ENCODE assay signal across 29 cellular contexts in the genomic region with DNA sequence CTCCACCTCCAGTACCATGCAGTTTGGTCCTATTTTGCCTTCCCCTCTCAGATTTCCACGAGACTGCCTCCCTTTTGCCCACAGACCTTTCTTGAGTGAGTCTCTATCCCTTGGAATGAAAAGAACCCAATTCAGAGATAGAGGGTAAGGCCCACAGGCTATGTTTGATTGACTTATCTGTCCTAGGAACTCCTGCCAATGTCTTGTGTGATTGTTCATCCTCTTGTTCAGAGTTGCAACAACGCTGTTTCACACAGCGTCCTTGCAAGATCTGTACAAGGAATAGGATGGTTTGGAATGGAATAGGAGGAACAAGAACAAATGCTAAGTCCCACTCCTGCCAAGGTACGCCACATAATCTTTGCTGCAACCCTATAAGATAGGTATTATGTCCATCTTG.
DNase-seq lines count a peak whose midpoint lies in the region; ATAC-seq and TF ChIP-seq lines count a peak whose summit lies in the region.
"Had no signal": no experiment of that assay in that cellular context is flagged by ENCODE, and none has a peak within 500 bp of the region (broad histone marks: within the 10 kb centered on the region; RNA-seq: fewer than 3 reads in every experiment).

No MANE protein-coding gene starts in this region.

- H3K27me3 ChIP-seq in ACC112 (ENCODE audit: insufficient read depth, low read length) (no peaks in the 10 kb centered on the region), PC-3 (ENCODE audit: low read length) (no peaks in the 10 kb centered on the region)
- H3K27me3 ChIP-seq: neural progenitor cell had no signal

- TF ChIP-seq CTCF in PC-3 (conservative IDR thresholded peaks at IDR 0.05; ENCODE audit: low read depth, low read length) (no peak), cardiac fibroblast (IDR thresholded peaks at IDR 0.05; ENCODE audit: low read depth, low read length) (no peak), nephron progenitor cell (IDR thresholded peaks at IDR 0.05) (no peak), GM13976 (IDR thresholded peaks at IDR 0.05; ENCODE audit: borderline replicate concordance, control extremely low read depth, extremely low read depth, insufficient read depth, missing control alignments) (no peak)

- no peaks in the 10 kb centered on the region for H4K20me1 ChIP-seq in PC-3 (ENCODE audit: low read length)

- POLR2A ChIA-PET in PC-3 (lab: Charles Lee; ENCODE audit: unreplicated experiment): interaction anchor here (0.6 kb wide), 1 partner anchor 34 kb away, joined by 3 read pairs; no protein-coding TSS in a partner anchor

- peak; percentile 24 for DNase-seq in PC-3
- DNase-seq in cardiac fibroblast (ENCODE audit: low read depth in 2 of 2): peak; percentile 20 to 33
- no peak for DNase-seq in nephron progenitor cell
- no peak for DNase-seq in GM13976 (ENCODE audit: low spot score)
- DNase-seq in DMS153 (lab: John Stamatoyannopoulos, UW): no peak
- DNase-seq: activated CD4-positive, alpha-beta memory T cell treated with anti-CD3 and anti-CD28 coated beads, Interleukin-2, amount 10 ng/mL, durations not matched to agents 7 days and 5 days; activated CD8-positive, alpha-beta memory T cell treated with anti-CD3 and anti-CD28 coated beads, Interleukin-2, amount 50 U/mL, for 4 hours; activated naive CD4-positive, alpha-beta T cell treated with anti-CD3 and anti-CD28 coated beads for 36 hours; DMS53; effector CD8-positive, alpha-beta T cell; GDM1; glutamatergic neuron; GOT3; left ventricle myocardium inferior; NCI-H1105; NCI-H1930; NCI-H524 treated with DMSO at 0.1 percent for 48 hours; SIG-M5; small intestine; stimulated activated naive CD8-positive, alpha-beta T cell treated with anti-CD3 and anti-CD28 coated beads, Interleukin-15, Interleukin-2, amounts not matched to agents 100 U/mL and 50 U/mL, for 24 hours had no signal

- peaks cover 8% of the 10 kb centered on the region for H3K27me3 Mint-ChIP-seq in nephron progenitor cell (ENCODE audit: low read depth, poor library complexity)
- H3K27me3 Mint-ChIP-seq in activated T-helper 17 cell treated with anti-CD3 and anti-CD28 coated beads, Interleukin-2, amount 50 U/mL, for 72 hours: no peaks in the 10 kb centered on the region
- H3K27me3 Mint-ChIP-seq: activated CD4-positive, alpha-beta memory T cell treated with anti-CD3 and anti-CD28 coated beads, Interleukin-2, amount 10 ng/mL, durations not matched to agents 7 days and 5 days had no signal

- no peaks in the 10 kb centered on the region for H3K9me2 ChIP-seq in PC-3 (replicated peaks; ENCODE audit: low read length)

- CTCF ChIA-PET in PC-3 (lab: Charles Lee): no interaction called here

- intact Hi-C loops in PC-3 (cut with micrococcal nuclease): no loop called here

- H3F3A ChIP-seq in PC-3 (ENCODE audit: low read length, unreplicated experiment): no peaks in the 10 kb centered on the region

- no peaks in the 10 kb centered on the region for H3K9me3 ChIP-seq in PC-3 (ENCODE audit: low read length)

- in situ Hi-C loops in GM13976 (cut with MboI; ENCODE audit: low sequenced_read_pairs, unreplicated experiment): no loop called here

- H2AFZ ChIP-seq in ACC112 (ENCODE audit: low read length, unreplicated experiment): peak overlapping the region; percentile 51
- no peak overlapping the region for H2AFZ ChIP-seq in PC-3 (ENCODE audit: low read length)
- H2AFZ ChIP-seq: neural progenitor cell, parathyroid adenoma had no signal

- peak overlapping the region; percentile 92 for H3K27ac ChIP-seq in ACC112 (ENCODE audit: low read depth, low read length)
- H3K27ac ChIP-seq in PC-3 (ENCODE audit: low read length): peak overlapping the region; percentile 85
- H3K27ac ChIP-seq: left ventricle myocardium inferior, neural progenitor cell, parathyroid adenoma had no signal

- H3K36me3 ChIP-seq in ACC112 (ENCODE audit: insufficient read depth, low read length) (peaks cover 3% of the 10 kb centered on the region; the same call in 1 of the 2 replicates), PC-3 (ENCODE audit: low read depth, low read length) (no peaks in the 10 kb centered on the region)
- H3K36me3 ChIP-seq: left ventricle myocardium inferior, neural progenitor cell had no signal

- no peak overlapping the region for H3K9ac ChIP-seq in PC-3 (ENCODE audit: low read length)
- H3K9ac ChIP-seq: neural progenitor cell, parathyroid adenoma had no signal

- H3K4me2 ChIP-seq in PC-3 (ENCODE audit: low read length): no peak overlapping the region
- H3K4me2 ChIP-seq: neural progenitor cell had no signal

- no TSS peak for BruUV-seq in PC-3 (replicated peaks; lab: Mats Ljungman, UMichigan)

- H3K36me3 Mint-ChIP-seq in nephron progenitor cell (ENCODE audit: low read depth): no peaks in the 10 kb centered on the region
- no peaks in the 10 kb centered on the region for H3K36me3 Mint-ChIP-seq in activated T-helper 17 cell treated with anti-CD3 and anti-CD28 coated beads, Interleukin-2, amount 50 U/mL, for 72 hours (ENCODE audit: low read depth)
- H3K36me3 Mint-ChIP-seq: brain, neural progenitor cell had no signal

- H3K4me3 Mint-ChIP-seq in nephron progenitor cell: no peak overlapping the region
- H3K4me3 Mint-ChIP-seq in activated T-helper 17 cell treated with anti-CD3 and anti-CD28 coated beads, Interleukin-2, amount 50 U/mL, for 72 hours: no peak overlapping the region
- H3K4me3 Mint-ChIP-seq: activated CD4-positive, alpha-beta memory T cell treated with anti-CD3 and anti-CD28 coated beads, Interleukin-2, amount 10 ng/mL, durations not matched to agents 7 days and 5 days; activated naive CD4-positive, alpha-beta T cell treated with anti-CD3 and anti-CD28 coated beads for 36 hours; activated T-helper 1 cell treated with anti-CD3 and anti-CD28 coated beads, Interleukin-12 subunit alpha, Interleukin-12 subunit beta, Interleukin-2, Interleukin-4 antibody, amounts not matched to agents 30 ng/mL and 10 ng/mL and 1 ng/mL, durations not matched to agents 14 hours and 24 hours and 36 hours; B cell; brain; neural progenitor cell; T-helper 2 cell treated with Interferon-gamma antibody and Interleukin-4, amounts not matched to agents 5 μg/mL and 100 μg/mL, for 36 hours had no signal

- H3K4me3 ChIP-seq in ACC112 (ENCODE audit: low read depth, low read length) (no peak overlapping the region), PC-3 (ENCODE audit: low read length) (no peak overlapping the region), cardiac fibroblast (replicated peaks in 1 of 2; ENCODE audit: low read depth in 2 of 2, low read length in 2 of 2) (no peak overlapping the region)
- H3K4me3 ChIP-seq: left ventricle myocardium inferior, neural progenitor cell had no signal

- H3K79me2 ChIP-seq in ACC112 (ENCODE audit: control insufficient read depth, insufficient read depth, low read length, unreplicated experiment) (no peaks in the 10 kb centered on the region), PC-3 (ENCODE audit: low read length) (no peaks in the 10 kb centered on the region)
- H3K79me2 ChIP-seq: parathyroid adenoma had no signal

- H3K4me1 Mint-ChIP-seq in nephron progenitor cell: peaks cover 23% of the 10 kb centered on the region
- no peaks in the 10 kb centered on the region for H3K4me1 Mint-ChIP-seq in activated T-helper 17 cell treated with anti-CD3 and anti-CD28 coated beads, Interleukin-2, amount 50 U/mL, for 72 hours
- H3K4me1 Mint-ChIP-seq: activated CD4-positive, alpha-beta memory T cell treated with anti-CD3 and anti-CD28 coated beads, Interleukin-2, amount 10 ng/mL, durations not matched to agents 7 days and 5 days had no signal

- H3K9me3 Mint-ChIP-seq in nephron progenitor cell: peaks cover 14% of the 10 kb centered on the region
- no peaks in the 10 kb centered on the region for H3K9me3 Mint-ChIP-seq in activated T-helper 17 cell treated with anti-CD3 and anti-CD28 coated beads, Interleukin-2, amount 50 U/mL, for 72 hours
- H3K9me3 Mint-ChIP-seq: activated CD4-positive, alpha-beta memory T cell treated with anti-CD3 and anti-CD28 coated beads, Interleukin-2, amount 10 ng/mL, durations not matched to agents 7 days and 5 days; activated naive CD4-positive, alpha-beta T cell treated with anti-CD3 and anti-CD28 coated beads for 36 hours; activated T-helper 1 cell treated with anti-CD3 and anti-CD28 coated beads, Interleukin-12 subunit alpha, Interleukin-12 subunit beta, Interleukin-2, Interleukin-4 antibody, amounts not matched to agents 30 ng/mL and 10 ng/mL and 1 ng/mL, durations not matched to agents 14 hours and 24 hours and 36 hours; T-helper 2 cell treated with Interferon-gamma antibody and Interleukin-4, amounts not matched to agents 5 μg/mL and 100 μg/mL, for 36 hours had no signal

- ATAC-seq in PC-3 (no peak), GM21723 (IDR thresholded peaks at IDR 0.05; ENCODE audit: unreplicated experiment) (no peak)
- no peak for ATAC-seq in activated T-helper 17 cell treated with anti-CD3 and anti-CD28 coated beads, Interleukin-2, amount 50 U/mL, for 72 hours (replicated peaks)
- ATAC-seq: stimulated activated naive CD8-positive, alpha-beta T cell treated with anti-CD3 and anti-CD28 coated beads, Interleukin-15, Interleukin-2, amounts not matched to agents 100 U/mL and 50 U/mL, for 24 hours had no signal

- H3K4me1 ChIP-seq in ACC112 (ENCODE audit: control insufficient read depth, insufficient read depth, low read length, unreplicated experiment) (peaks cover 43% of the 10 kb centered on the region), PC-3 (ENCODE audit: insufficient read depth, low read length) (peaks cover 46% of the 10 kb centered on the region)
- H3K4me1 ChIP-seq: neural progenitor cell, parathyroid adenoma had no signal

- peak overlapping the region; percentile 12 for H3K27ac Mint-ChIP-seq in nephron progenitor cell
- H3K27ac Mint-ChIP-seq in activated T-helper 17 cell treated with anti-CD3 and anti-CD28 coated beads, Interleukin-2, amount 50 U/mL, for 72 hours: no peak overlapping the region
- H3K27ac Mint-ChIP-seq: activated CD4-positive, alpha-beta memory T cell treated with anti-CD3 and anti-CD28 coated beads, Interleukin-2, amount 10 ng/mL, durations not matched to agents 7 days and 5 days; activated naive CD4-positive, alpha-beta T cell treated with anti-CD3 and anti-CD28 coated beads for 36 hours; activated T-helper 1 cell treated with anti-CD3 and anti-CD28 coated beads, Interleukin-12 subunit alpha, Interleukin-12 subunit beta, Interleukin-2, Interleukin-4 antibody, amounts not matched to agents 30 ng/mL and 10 ng/mL and 1 ng/mL, durations not matched to agents 14 hours and 24 hours and 36 hours; B cell; neural progenitor cell; T-helper 2 cell treated with Interferon-gamma antibody and Interleukin-4, amounts not matched to agents 5 μg/mL and 100 μg/mL, for 36 hours had no signal

Comparison
In these comparisons a context has a peak if more than half of its experiments do, and no peak if none do; other contexts are left out.
1. DNase-seq: peak in PC-3 (single experiment) and cardiac fibroblast (2 of 2); none in nephron progenitor cell (single experiment), GM13976 (single experiment) and DMS153 (single experiment).